ENCODE assay signal across 8 cellular contexts in genomic region chr7:155298834-155299538, GRCh38. TPM values are rescaled to one million over a fixed set of nuclear protein-coding genes. Genes with fewer than 3 reads are reported as not detected.
DNase-seq lines count a peak whose midpoint lies in the region; ATAC-seq and TF ChIP-seq lines count a peak whose summit lies in the region.

No MANE protein-coding gene starts in this region.

- ATAC-seq in HG03175 (IDR thresholded peaks at IDR 0.05; ENCODE audit: unreplicated experiment), result peak; percentile 73
- peak; percentile 72 for ATAC-seq in activated B cell treated with CpG ODN at 0.5 μM for 24 hours (ENCODE audit: low read depth)

- in situ Hi-C loops in GM18951 (cut with MboI; ENCODE audit: low sequenced_read_pairs, unreplicated experiment), result no loop called here

- H3K4me1 Mint-ChIP-seq in activated B cell treated with CpG ODN at 0.5 μM for 24 hours, result peaks cover 42% of the 10 kb centered on the region

- peak; percentile 65 for TF ChIP-seq POLR2A in GM18951 (IDR thresholded peaks at IDR 0.05; ENCODE audit: extremely low read depth, insufficient read depth, insufficient read length)

- POLR2A ChIA-PET in activated B cell treated with CpG ODN at 0.5 μM for 24 hours (lab: Charles Lee), result interaction anchor here (1.2 to 4.8 kb wide), 10 partner anchors 8 to 1342 kb away, joined by 3 to 176 read pairs (median 14); partner anchors contain the start of gene PAXIP1

- peak overlapping the region; percentile 94 for H3K4me3 Mint-ChIP-seq in activated B cell treated with CpG ODN at 0.5 μM for 24 hours

- intact Hi-C loops in activated B cell treated with CpG ODN at 0.5 μM for 24 hours (cut with micrococcal nuclease), result loop anchor here (1.0 to 10.0 kb wide), 4 partner anchors 423 to 1594 kb away; partner anchors contain the start of genes LMBR1 and RNF32

- H3K27ac Mint-ChIP-seq in activated B cell treated with CpG ODN at 0.5 μM for 24 hours, result peak overlapping the region; percentile 94

- DNase-seq in AG08395 (ENCODE audit: low spot score) (peak; percentile 96), NCI-H226 (peak; percentile 97), activated B cell treated with CpG ODN at 0.5 μM for 24 hours (peak; percentile 86), inferior parietal cortex (ENCODE audit: extremely low spot score) (peak; percentile 97), smooth muscle cell of the brain vasculature (ENCODE audit: low read depth, low spot score) (peak; percentile 88)
- peak; percentile 99 for DNase-seq in central memory CD4-positive, alpha-beta T cell

- no peak for TF ChIP-seq CTCF in activated B cell treated with CpG ODN at 0.5 μM for 24 hours (IDR thresholded peaks at IDR 0.05)

- H3K27me3 Mint-ChIP-seq in activated B cell treated with CpG ODN at 0.5 μM for 24 hours, result no peaks in the 10 kb centered on the region

- CTCF ChIA-PET in activated B cell treated with CpG ODN at 0.5 μM for 24 hours (lab: Charles Lee), result interaction anchor here (1.2 to 1.7 kb wide), 3 partner anchors 45 to 371 kb away, joined by 6 to 13 read pairs (median 7); no protein-coding TSS in a partner anchor

- H3K36me3 Mint-ChIP-seq in activated B cell treated with CpG ODN at 0.5 μM for 24 hours (ENCODE audit: low read depth), result peaks cover 50% of the 10 kb centered on the region

- no peaks in the 10 kb centered on the region for H3K9me3 Mint-ChIP-seq in activated B cell treated with CpG ODN at 0.5 μM for 24 hours

RNA-seq across cellular contexts. Expression of gene INSIG1, which starts 1.3 kb away (rescaled TPM):
- 76.0 and 79.6 TPM in 2 replicates for total RNA-seq in activated B cell treated with CpG ODN at 0.5 μM for 24 hours

Comparison
In these comparisons a context has a peak if more than half of its experiments do, and no peak if none do; other contexts are left out.
1. Peak in every context shown above with its lines: DNase-seq and ATAC-seq.